Comparison of ENCODE assay signal across 2 cellular contexts in the genomic region with DNA sequence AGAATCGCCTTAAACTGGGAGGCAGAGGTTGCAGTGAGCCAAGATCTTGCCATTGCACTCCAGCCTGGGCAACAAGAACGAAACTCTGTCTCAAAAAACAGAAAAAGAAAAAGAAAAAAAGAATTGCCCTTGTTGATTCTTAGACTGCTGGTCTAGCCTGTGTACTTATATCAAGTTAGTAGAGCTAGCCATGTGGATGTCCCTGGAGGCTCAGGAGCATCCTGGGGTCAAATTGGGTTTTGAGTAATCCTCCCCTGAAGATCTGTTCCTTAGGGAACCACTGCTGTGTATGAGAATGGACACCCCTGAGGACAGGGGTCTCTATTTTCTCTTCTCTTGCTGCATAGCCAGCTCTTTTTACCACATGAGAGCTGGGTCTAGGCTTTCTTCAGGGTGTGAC.
TF ChIP-seq lines count a peak whose summit lies in the region.

No MANE protein-coding gene starts in this region.

TF ChIP-seq in endothelial cell of umbilical vein, 7 proteins besides CTCF, POLR2A, EP300 and RAD21:
- no peak for TF ChIP-seq FOS (IDR thresholded peaks at IDR 0.05; ENCODE audit: borderline replicate concordance, insufficient read depth, low read length)
- TF ChIP-seq, protein P1, sequence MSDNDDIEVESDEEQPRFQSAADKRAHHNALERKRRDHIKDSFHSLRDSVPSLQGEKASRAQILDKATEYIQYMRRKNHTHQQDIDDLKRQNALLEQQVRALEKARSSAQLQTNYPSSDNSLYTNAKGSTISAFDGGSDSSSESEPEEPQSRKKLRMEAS (IDR thresholded peaks at IDR 0.05; ENCODE audit: insufficient read depth, insufficient read length) = no peak
- TF ChIP-seq EZH2 (IDR thresholded peaks at IDR 0.05; ENCODE audit: borderline replicate concordance, low read depth, low read length, severe bottlenecking) = no peak
- no peak for TF ChIP-seq POLR2AphosphoS5 (IDR thresholded peaks at IDR 0.05; ENCODE audit: insufficient read depth, low read depth, low read length)
- TF ChIP-seq GATA2 (IDR thresholded peaks at IDR 0.05; ENCODE audit: insufficient read depth, insufficient read length, low read depth, low read length) = no peak
- no peak for TF ChIP-seq MYC (IDR thresholded peaks at IDR 0.05; ENCODE audit: low read depth, low read length)
- TF ChIP-seq JUN (IDR thresholded peaks at IDR 0.05; ENCODE audit: borderline replicate concordance, insufficient read depth, insufficient read length, low read depth) = no peak

TF ChIP-seq in HEK293T, 16 proteins besides CTCF, POLR2A, EP300 and RAD21:
- TF ChIP-seq HDGF (IDR thresholded peaks at IDR 0.05; ENCODE audit: borderline replicate concordance) (no peak), LEF1 (IDR thresholded peaks at IDR 0.05; ENCODE audit: borderline replicate concordance) (no peak), TARDBP (IDR thresholded peaks at IDR 0.05) (no peak), NFRKB (IDR thresholded peaks at IDR 0.05) (no peak), ARNT (IDR thresholded peaks at IDR 0.05) (no peak), CTBP1 (IDR thresholded peaks at IDR 0.05; ENCODE audit: borderline replicate concordance) (no peak), ZNF384 (IDR thresholded peaks at IDR 0.05) (no peak), FOXA1 (IDR thresholded peaks at IDR 0.05) (no peak)
